In genomic region chr2:231449503-231450054, GRCh38 we compare ENCODE assay signal across 32 cellular contexts. TPM values are rescaled to one million over a fixed set of nuclear protein-coding genes. Genes with fewer than 3 reads are reported as not detected.
"Had no signal": no experiment of that assay in that cellular context is flagged by ENCODE, and none has a peak within 500 bp of the region (broad histone marks: within the 10 kb centered on the region; RNA-seq: fewer than 3 reads in every experiment).

No MANE protein-coding gene starts in this region.

- H3K4me3 Mint-ChIP-seq: activated CD4-positive, alpha-beta memory T cell treated with anti-CD3 and anti-CD28 coated beads, Interleukin-2, amount 10 ng/mL, durations not matched to agents 7 days and 5 days; activated CD4-positive, alpha-beta T cell treated with anti-CD3 and anti-CD28 coated beads for 36 hours; activated CD4-positive, alpha-beta T cell treated with anti-CD3 and anti-CD28 coated beads, Interleukin-2, amount 10 ng/mL, durations not matched to agents 24 days and 14 days; activated naive CD4-positive, alpha-beta T cell treated with anti-CD3 and anti-CD28 coated beads, Interleukin-2, amount 10 ng/mL, durations not matched to agents 7 days and 5 days; activated naive CD8-positive, alpha-beta T cell treated with anti-CD3 and anti-CD28 coated beads, Interleukin-2, amount 10 ng/mL, durations not matched to agents 7 days and 5 days; activated T-cell treated with anti-CD3 and anti-CD28 coated beads, Interleukin-2, amount 50 U/mL, for 24 hours; activated T-cell treated with anti-CD3 and anti-CD28 coated beads, Interleukin-2, amount 50 U/mL, for 72 hours; brain; central memory CD8-positive, alpha-beta T cell; dendritic cell treated with granulocyte-macrophage colony-stimulating factor and Interleukin-4, amounts not matched to agents 40 ng/mL and 50 ng/mL, for 4 days; effector memory CD8-positive, alpha-beta T cell; T-helper 17 cell; T-helper 2 cell treated with Interferon-gamma antibody and Interleukin-4, amounts not matched to agents 5 μg/mL and 100 μg/mL, for 36 hours had no signal

- H3K27ac Mint-ChIP-seq: activated CD4-positive, alpha-beta memory T cell treated with anti-CD3 and anti-CD28 coated beads, Interleukin-2, amount 10 ng/mL, durations not matched to agents 7 days and 5 days; activated CD4-positive, alpha-beta T cell treated with anti-CD3 and anti-CD28 coated beads for 36 hours; activated CD4-positive, alpha-beta T cell treated with anti-CD3 and anti-CD28 coated beads, Interleukin-2, amount 10 ng/mL, durations not matched to agents 24 days and 14 days; activated naive CD4-positive, alpha-beta T cell treated with anti-CD3 and anti-CD28 coated beads, Interleukin-2, amount 10 ng/mL, durations not matched to agents 7 days and 5 days; activated naive CD8-positive, alpha-beta T cell treated with anti-CD3 and anti-CD28 coated beads, Interleukin-2, amount 10 ng/mL, durations not matched to agents 7 days and 5 days; brain; dendritic cell treated with granulocyte-macrophage colony-stimulating factor and Interleukin-4, amounts not matched to agents 40 ng/mL and 50 ng/mL, for 4 days; T-helper 17 cell; T-helper 2 cell treated with Interferon-gamma antibody and Interleukin-4, amounts not matched to agents 5 μg/mL and 100 μg/mL, for 36 hours had no signal

- H3K9me3 Mint-ChIP-seq: activated CD4-positive, alpha-beta memory T cell treated with anti-CD3 and anti-CD28 coated beads, Interleukin-2, amount 10 ng/mL, durations not matched to agents 7 days and 5 days; activated CD4-positive, alpha-beta T cell treated with anti-CD3 and anti-CD28 coated beads, Interleukin-2, amount 10 ng/mL, durations not matched to agents 24 days and 14 days; activated naive CD4-positive, alpha-beta T cell treated with anti-CD3 and anti-CD28 coated beads, Interleukin-2, amount 10 ng/mL, durations not matched to agents 7 days and 5 days; activated naive CD4-positive, alpha-beta T cell treated with anti-CD3 and anti-CD28 coated beads, Interleukin-2, amount 50 U/mL, for 72 hours; activated naive CD8-positive, alpha-beta T cell treated with anti-CD3 and anti-CD28 coated beads, Interleukin-2, amount 10 ng/mL, durations not matched to agents 7 days and 5 days; activated T-cell treated with anti-CD3 and anti-CD28 coated beads, Interleukin-2, amount 50 U/mL, for 24 hours; activated T-cell treated with anti-CD3 and anti-CD28 coated beads, Interleukin-2, amount 50 U/mL, for 72 hours; brain; central memory CD8-positive, alpha-beta T cell; dendritic cell treated with granulocyte-macrophage colony-stimulating factor and Interleukin-4, amounts not matched to agents 40 ng/mL and 50 ng/mL, for 4 days; effector memory CD8-positive, alpha-beta T cell; T-helper 2 cell treated with Interferon-gamma antibody and Interleukin-4, amounts not matched to agents 5 μg/mL and 100 μg/mL, for 36 hours had no signal

- H3K9me3 ChIP-seq: ascending aorta, breast epithelium, esophagus muscularis mucosa, gastrocnemius medialis, heart left ventricle had no signal

- H3K36me3 ChIP-seq: breast epithelium had no signal

- H3K27ac ChIP-seq: ascending aorta, breast epithelium, cardiac muscle cell, coronary artery, dorsolateral prefrontal cortex, esophagus muscularis mucosa, foreskin keratinocyte, gastrocnemius medialis, heart left ventricle, WERI-Rb-1 had no signal

- H3K4me3 ChIP-seq: ascending aorta, breast epithelium, cardiac muscle cell, coronary artery, dorsolateral prefrontal cortex, esophagus muscularis mucosa, gastrocnemius medialis, heart left ventricle had no signal

- DNase-seq: activated CD4-positive, alpha-beta memory T cell treated with anti-CD3 and anti-CD28 coated beads, Interleukin-2, amount 10 ng/mL, durations not matched to agents 7 days and 5 days; activated CD4-positive, alpha-beta T cell treated with anti-CD3 and anti-CD28 coated beads for 36 hours; activated CD4-positive, alpha-beta T cell treated with anti-CD3 and anti-CD28 coated beads, Interleukin-2, amount 10 ng/mL, durations not matched to agents 24 days and 14 days; activated CD4-positive, CD25-positive, alpha-beta regulatory T cell; activated CD4-positive, CD25-positive, alpha-beta regulatory T cell treated with anti-CD3 and anti-CD28 coated beads, Interleukin-2, amount 50 U/mL, for 72 hours; activated gamma-delta T cell; activated naive CD4-positive, alpha-beta T cell; activated naive CD4-positive, alpha-beta T cell treated with anti-CD3 and anti-CD28 coated beads, Interleukin-2, amount 10 ng/mL, durations not matched to agents 7 days and 5 days; activated naive CD8-positive, alpha-beta T cell treated with anti-CD3 and anti-CD28 coated beads, Interleukin-2, amount 10 ng/mL, durations not matched to agents 7 days and 5 days; activated T-cell treated with anti-CD3 and anti-CD28 coated beads for 4 hours; activated T-cell treated with anti-CD3 and anti-CD28 coated beads, Interleukin-2, amount 50 U/mL, for 24 hours; activated T-cell treated with anti-CD3 and anti-CD28 coated beads, Interleukin-2, amount 50 U/mL, for 72 hours; effector memory CD8-positive, alpha-beta T cell; erythroblast; foreskin keratinocyte; gastrocnemius medialis; glutamatergic neuron; heart left ventricle; T-helper 17 cell; T1000; WERI-Rb-1 had no signal

- H3K27me3 ChIP-seq: ascending aorta, breast epithelium, cardiac muscle cell, dorsolateral prefrontal cortex, esophagus muscularis mucosa, foreskin keratinocyte, gastrocnemius medialis, heart left ventricle had no signal

- H3K27me3 Mint-ChIP-seq: activated CD4-positive, alpha-beta memory T cell treated with anti-CD3 and anti-CD28 coated beads, Interleukin-2, amount 10 ng/mL, durations not matched to agents 7 days and 5 days; activated CD4-positive, alpha-beta T cell treated with anti-CD3 and anti-CD28 coated beads for 36 hours; activated CD4-positive, alpha-beta T cell treated with anti-CD3 and anti-CD28 coated beads, Interleukin-2, amount 10 ng/mL, durations not matched to agents 24 days and 14 days; activated naive CD4-positive, alpha-beta T cell treated with anti-CD3 and anti-CD28 coated beads, Interleukin-2, amount 10 ng/mL, durations not matched to agents 7 days and 5 days; activated naive CD8-positive, alpha-beta T cell treated with anti-CD3 and anti-CD28 coated beads, Interleukin-2, amount 10 ng/mL, durations not matched to agents 7 days and 5 days; activated T-cell treated with anti-CD3 and anti-CD28 coated beads, Interleukin-2, amount 50 U/mL, for 24 hours; brain; central memory CD8-positive, alpha-beta T cell; dendritic cell treated with granulocyte-macrophage colony-stimulating factor and Interleukin-4, amounts not matched to agents 40 ng/mL and 50 ng/mL, for 4 days; effector memory CD8-positive, alpha-beta T cell; T-helper 17 cell had no signal

- H3K4me1 ChIP-seq: ascending aorta, breast epithelium, foreskin keratinocyte, gastrocnemius medialis had no signal

RNA-seq across cellular contexts. Expression of gene B3GNT7, which starts 54.1 kb away (rescaled TPM):
- total RNA-seq: activated CD4-positive, alpha-beta T cell treated with anti-CD3 and anti-CD28 coated beads for 36 hours; activated CD4-positive, alpha-beta T cell treated with anti-CD3 and anti-CD28 coated beads, Interleukin-2, amount 10 ng/mL, durations not matched to agents 24 days and 14 days had no signal
